Comparison of ENCODE assay signal across 31 cellular contexts in genomic region chr16:9344508-9344907, GRCh38.
"Had no signal": no experiment of that assay in that cellular context is flagged by ENCODE, and none has a peak within 500 bp of the region (broad histone marks: within the 10 kb centered on the region; RNA-seq: fewer than 3 reads in every experiment).

No MANE protein-coding gene starts in this region.

- DNase-seq: activated B cell treated with CpG ODN at 0.5 μM for 24 hours; activated CD4-positive, alpha-beta T cell treated with anti-CD3 and anti-CD28 coated beads for 48 hours; activated CD4-positive, alpha-beta T cell treated with anti-CD3 and anti-CD28 coated beads, Interleukin-2, amount 50 U/mL, for 1 hour; activated CD4-positive, alpha-beta T cell treated with anti-CD3 and anti-CD28 coated beads, Interleukin-2, amount 50 U/mL, for 48 hours; activated CD8-positive, alpha-beta memory T cell treated with anti-CD3 and anti-CD28 coated beads for 24 hours; activated CD8-positive, alpha-beta T cell treated with anti-CD3 and anti-CD28 coated beads for 36 hours; activated effector memory CD4-positive, alpha-beta T cell treated with Interleukin-2 at 50 U/mL for 16 hours; activated gamma-delta T cell treated with Interleukin-2 at 50 U/mL for 16 hours; activated naive CD4-positive, alpha-beta T cell treated with anti-CD3 and anti-CD28 coated beads, Interleukin-2, amount 50 U/mL, for 16 hours; activated naive CD4-positive, alpha-beta T cell treated with Interleukin-2 at 50 U/mL for 16 hours; activated naive CD8-positive, alpha-beta T cell treated with anti-CD3 and anti-CD28 coated beads, Interleukin-2, amount 50 U/mL, for 24 hours; activated T-cell treated with anti-CD3 and anti-CD28 coated beads, Interleukin-2, amount 50 U/mL, for 4 hours; adrenal gland; aorta; body of pancreas; caudate nucleus; cortex of kidney; effector CD8-positive, alpha-beta T cell; esophagus squamous epithelium; foreskin melanocyte; T-helper 1 cell; T-helper 17 cell; T1000; WERI-Rb-1 had no signal

- FAIRE-seq: colon, endometrium, endothelial cell of umbilical vein had no signal

- H3K9me3 ChIP-seq: adrenal gland, body of pancreas had no signal

- H3K4me3 ChIP-seq: adrenal gland, body of pancreas, esophagus squamous epithelium, gastroesophageal sphincter had no signal

- H3K4me1 ChIP-seq: esophagus squamous epithelium had no signal

- H3K27me3 ChIP-seq: adrenal gland, body of pancreas, esophagus squamous epithelium, gastroesophageal sphincter had no signal

- H3K36me3 ChIP-seq: adrenal gland, esophagus squamous epithelium, gastroesophageal sphincter, WERI-Rb-1 had no signal

- ATAC-seq: activated CD4-positive, CD25-positive, alpha-beta regulatory T cell treated with anti-CD3 and anti-CD28 coated beads, Interleukin-2, amount 50 U/mL, for 24 hours; activated CD8-positive, alpha-beta T cell treated with anti-CD3 and anti-CD28 coated beads for 36 hours; activated naive CD8-positive, alpha-beta T cell treated with anti-CD3 and anti-CD28 coated beads, Interleukin-2, amount 50 U/mL, for 24 hours; activated T-cell treated with anti-CD3 and anti-CD28 coated beads, Interleukin-2, amount 50 U/mL, for 4 hours; activated T-helper 17 cell treated with anti-CD3 and anti-CD28 coated beads, Interleukin-2, amount 50 U/mL, for 72 hours; body of pancreas; gastroesophageal sphincter; T-helper 17 cell had no signal

- H3K27ac ChIP-seq: adrenal gland, body of pancreas, epithelial cell of prostate, esophagus squamous epithelium, gastroesophageal sphincter, WERI-Rb-1 had no signal
